8 cellular contexts compared by ENCODE assay signal in the genomic region with DNA sequence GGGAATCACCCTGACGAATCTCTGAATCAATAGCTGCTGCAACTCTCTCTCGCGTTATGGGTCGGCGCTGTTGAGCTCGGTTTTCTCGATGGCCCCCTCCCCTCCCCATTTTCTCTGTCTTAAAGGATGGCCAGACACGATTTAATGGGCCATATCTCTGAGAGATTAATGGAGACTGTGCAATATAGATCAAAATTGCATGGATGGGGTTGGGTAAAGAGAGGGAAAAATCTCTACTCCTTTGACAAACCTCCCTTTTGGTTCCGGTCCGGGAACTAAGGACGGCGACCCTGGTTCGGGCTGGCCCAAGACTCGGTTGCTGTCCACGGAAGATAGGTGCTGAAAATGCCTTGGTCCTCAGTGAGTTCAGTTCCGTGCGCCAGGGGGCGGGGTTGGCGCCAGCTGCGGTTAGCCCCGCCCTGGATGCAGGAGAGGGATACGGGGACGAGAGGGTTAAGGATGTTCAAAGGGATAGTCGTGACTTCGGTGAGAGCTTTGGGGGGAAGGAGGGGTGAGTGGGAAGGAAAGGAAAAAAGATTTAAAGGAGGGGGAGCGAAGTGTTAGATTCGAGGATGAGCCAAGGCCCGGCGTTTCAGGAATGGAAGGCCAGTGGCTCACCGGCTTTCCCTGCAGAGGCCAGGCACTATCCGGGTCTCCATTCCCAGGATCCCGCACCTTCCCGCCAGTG.
A peak's percentile ranks its signal among the peaks of the same experiment; 100 is the strongest.
DNase-seq lines count a peak whose midpoint lies in the region; ATAC-seq, FAIRE-seq and TF ChIP-seq lines count a peak whose summit lies in the region.
"Had no signal": no experiment of that assay in that cellular context is flagged by ENCODE, and none has a peak within 500 bp of the region (broad histone marks: within the 10 kb centered on the region; RNA-seq: fewer than 3 reads in every experiment).

No MANE protein-coding gene starts in this region.

- H3K36me3 ChIP-seq in DND-41 (ENCODE audit: insufficient read depth, low read length): no peaks in the 10 kb centered on the region
- H3K36me3 ChIP-seq in keratinocyte (ENCODE audit: control insufficient read depth in 2 of 2, extremely low read depth in 1 of 2, insufficient read depth in 2 of 2, low read length in 2 of 2): no peaks in the 10 kb centered on the region
- H3K36me3 ChIP-seq in gastroesophageal sphincter: no peaks in the 10 kb centered on the region

- ATAC-seq in DND-41 (ENCODE audit: insufficient read depth, low read depth) (no peak), GM19023 (IDR thresholded peaks at IDR 0.05; ENCODE audit: unreplicated experiment) (no peak), gastroesophageal sphincter (no peak)

- H4K20me1 ChIP-seq in DND-41 (ENCODE audit: insufficient read depth, low read length) (no peaks in the 10 kb centered on the region), keratinocyte (ENCODE audit: control insufficient read depth, extremely low read depth, insufficient read depth, low read length) (no peaks in the 10 kb centered on the region)

- TF ChIP-seq CTCF in DND-41 (IDR thresholded peaks at IDR 0.05; ENCODE audit: borderline replicate concordance, extremely low read depth, low read length, poor library complexity, severe bottlenecking) (no peak), keratinocyte (optimal IDR thresholded peaks at IDR 0.05 in 1 of 3, IDR thresholded peaks at IDR 0.05 in 1 of 3, conservative IDR thresholded peaks at IDR 0.05 in 1 of 3; ENCODE audit: extremely low read depth in 1 of 3, insufficient read depth in 2 of 3, low read length in 3 of 3) (peak; percentile 30 to 54 (median 48)), gastroesophageal sphincter (IDR thresholded peaks at IDR 0.05) (peak in 1 of 4 experiments; percentile 34)

- H3K79me2 ChIP-seq in DND-41 (ENCODE audit: insufficient read depth, low read length) (no peaks in the 10 kb centered on the region), keratinocyte (ENCODE audit: control insufficient read depth, insufficient read depth, low read length) (no peaks in the 10 kb centered on the region)

- no peak for TF ChIP-seq EP300 in gastroesophageal sphincter (IDR thresholded peaks at IDR 0.05)

- H3K27me3 ChIP-seq in DND-41 (ENCODE audit: insufficient read depth, low read length, poor library complexity) (peaks cover 3% of the 10 kb centered on the region), keratinocyte (ENCODE audit: control insufficient read depth, extremely low read depth, insufficient read depth, low read length) (peaks cover 98% of the 10 kb centered on the region), gastroesophageal sphincter (peaks cover 100% of the 10 kb centered on the region)

- WGBS in gastroesophageal sphincter (ENCODE audit: low coverage in 1 of 2), 2 donors: 1 to 2% methylated on average over 16 to 25 of the region's 33 CpGs

- H3K9me3 ChIP-seq in DND-41 (ENCODE audit: insufficient read depth, low read length, severe bottlenecking): no peaks in the 10 kb centered on the region
- no peaks in the 10 kb centered on the region for H3K9me3 ChIP-seq in keratinocyte (ENCODE audit: control insufficient read depth, low read depth, low read length)
- no peaks in the 10 kb centered on the region for H3K9me3 ChIP-seq in gastroesophageal sphincter

- no peak overlapping the region for H3K4me2 ChIP-seq in DND-41 (ENCODE audit: insufficient read depth, low read length)
- H3K4me2 ChIP-seq in keratinocyte (ENCODE audit: control insufficient read depth, extremely low read depth, insufficient read depth, low read depth, low read length): no peak overlapping the region

- H3K9me1 ChIP-seq in keratinocyte (ENCODE audit: control insufficient read depth, extremely low read depth, insufficient read depth, low read length): no peaks in the 10 kb centered on the region

- no peak overlapping the region for H3K27ac ChIP-seq in DND-41 (ENCODE audit: low read length)
- no peak overlapping the region for H3K27ac ChIP-seq in keratinocyte (ENCODE audit: control insufficient read depth, insufficient read depth, low read length)
- H3K27ac ChIP-seq in gastroesophageal sphincter: no peak overlapping the region
- H3K27ac ChIP-seq: skin epidermis had no signal

- H3K4me3 ChIP-seq in DND-41 (ENCODE audit: low read depth in 1 of 2, low read length in 2 of 2) (no peak overlapping the region), keratinocyte (ENCODE audit: control insufficient read depth in 2 of 3, extremely low read depth in 1 of 3, insufficient read depth in 2 of 3, low read depth in 1 of 3, low read length in 3 of 3) (no peak overlapping the region), gastroesophageal sphincter (peak overlapping the region in 1 of 2 donors; percentile 36)
- H3K4me3 ChIP-seq: skin epidermis had no signal

- H3K4me1 ChIP-seq in DND-41 (ENCODE audit: insufficient read depth, low read length): no peaks in the 10 kb centered on the region
- peaks cover 7% of the 10 kb centered on the region for H3K4me1 ChIP-seq in keratinocyte (ENCODE audit: control insufficient read depth, extremely low read depth, insufficient read depth, low read length)
- peaks cover 3 to 66% (median 33%) of the 10 kb centered on the region in 3 donors for H3K4me1 ChIP-seq in gastroesophageal sphincter

- dilution Hi-C loops in keratinocyte (cut with MboI; ENCODE audit: extremely low pct_ligation_motif_present, low sequenced_read_pairs): no loop called here

- peak; percentile 5 for DNase-seq in DND-41
- peak; percentile 24 for DNase-seq in HT1080 (ENCODE audit: low read depth)
- peak; percentile 42 for DNase-seq in amniotic epithelial cell (ENCODE audit: low read depth)
- no peak for DNase-seq in keratinocyte (ENCODE audit: low read depth, low spot score)
- DNase-seq in NCI-H2029 treated with DMSO at 0.1 percent for 48 hours (lab: John Stamatoyannopoulos, UW): no peak

- H3K9ac ChIP-seq in DND-41 (ENCODE audit: low read depth, low read length) (no peak overlapping the region), keratinocyte (ENCODE audit: control insufficient read depth, extremely low read depth, insufficient read depth, low read length) (no peak overlapping the region)

- H2AFZ ChIP-seq in DND-41 (ENCODE audit: low read depth, low read length) (no peak overlapping the region), keratinocyte (ENCODE audit: control insufficient read depth, low read length) (no peak overlapping the region)

- no peak for TF ChIP-seq POLR2A in gastroesophageal sphincter (IDR thresholded peaks at IDR 0.05)

- FAIRE-seq in keratinocyte (lab: Jason Lieb, UNC): no peak

Comparison
In these comparisons a context has a peak if more than half of its experiments do, and no peak if none do; other contexts are left out.
1. DNase-seq: peak in DND-41 (single experiment), HT1080 (single experiment) and amniotic epithelial cell (single experiment); none in keratinocyte (single experiment) and NCI-H2029 treated with DMSO at 0.1 percent for 48 hours (single experiment).